9 cellular contexts compared by ENCODE assay signal in genomic region chr11:131910491-131911387, GRCh38.
DNase-seq lines count a peak whose midpoint lies in the region; ATAC-seq and TF ChIP-seq lines count a peak whose summit lies in the region.
"Had no signal": no experiment of that assay in that cellular context is flagged by ENCODE, and none has a peak within 500 bp of the region (broad histone marks: within the 10 kb centered on the region; RNA-seq: fewer than 3 reads in every experiment).

No MANE protein-coding gene starts in this region.

- ATAC-seq in IMR-90 (ENCODE audit: low read depth) (peak; percentile 60), GM21390 (IDR thresholded peaks at IDR 0.05; ENCODE audit: unreplicated experiment) (no peak), HG03520 (IDR thresholded peaks at IDR 0.05; ENCODE audit: unreplicated experiment) (no peak)

- peaks cover 9% of the 10 kb centered on the region for H3K4me1 Mint-ChIP-seq in mesothelial cell of epicardium

- H3K27ac ChIP-seq in IMR-90 (ENCODE audit: insufficient read depth, low read length) (peak overlapping the region; percentile 26), duodenal mucosa (ENCODE audit: low read depth, low read length) (peak overlapping the region; percentile 20)

- H3K4ac ChIP-seq in IMR-90 (ENCODE audit: low read depth, low read length): peak overlapping the region; percentile 88

- H3K27me3 ChIP-seq in IMR-90 (ENCODE audit: control insufficient read depth, insufficient read depth, low read length): no peaks in the 10 kb centered on the region
- H3K27me3 ChIP-seq in duodenal mucosa (ENCODE audit: control insufficient read depth in 1 of 2, insufficient read depth in 2 of 2, low read length in 2 of 2): peaks cover 7 to 16% of the 10 kb centered on the region in 2 donors

- TF ChIP-seq POLR2A in IMR-90 (IDR thresholded peaks at IDR 0.05; ENCODE audit: low read depth, low read length): no peak

- H3K4me3 ChIP-seq in AG09309 (ENCODE audit: control insufficient read depth, low read depth, low read length) (peak overlapping the region; percentile 87), IMR-90 (ENCODE audit: insufficient read depth, low read depth, low read length) (peak overlapping the region; percentile 72), duodenal mucosa (ENCODE audit: low read depth in 1 of 2, low read length in 2 of 2) (peak overlapping the region; percentile 43)

- H3K9me3 ChIP-seq in IMR-90 (ENCODE audit: control insufficient read depth, insufficient read depth, low read length) (no peaks in the 10 kb centered on the region), duodenal mucosa (ENCODE audit: control insufficient read depth in 1 of 2, low read length in 2 of 2) (no peaks in the 10 kb centered on the region)

- peaks cover 37 to 64% of the 10 kb centered on the region in 2 experiments for H3K79me1 ChIP-seq in IMR-90 (ENCODE audit: low read depth in 1 of 2, low read length in 2 of 2)

- H3K9me3 Mint-ChIP-seq in mesothelial cell of epicardium: no peaks in the 10 kb centered on the region

- peak overlapping the region; percentile 60 for H3K14ac ChIP-seq in IMR-90 (replicated peaks; ENCODE audit: low read depth, low read length)

- H3K9ac ChIP-seq in IMR-90 (ENCODE audit: low read depth, low read length): peak overlapping the region; percentile 52
- H3K9ac ChIP-seq in duodenal mucosa (ENCODE audit: low read depth in 1 of 2, low read length in 2 of 2): no peak overlapping the region

- no peaks in the 10 kb centered on the region for H3K36me3 Mint-ChIP-seq in mesothelial cell of epicardium

- H3K23ac ChIP-seq in IMR-90 (ENCODE audit: low read depth, low read length): peak overlapping the region; percentile 93

- no TSS peak for BruUV-seq in IMR-90 (replicated peaks; lab: Mats Ljungman, UMichigan)

- H3K4me2 ChIP-seq in IMR-90 (ENCODE audit: low read depth, low read length): peak overlapping the region; percentile 92

- CTCF ChIA-PET in IMR-90 (lab: Yijun Ruan, JAX): interaction anchor here (0.6 to 2.9 kb wide), 9 partner anchors 9 to 217 kb away, joined by 3 to 14 read pairs (median 5); no protein-coding TSS in a partner anchor

- dilution Hi-C loops in IMR-90 (cut with HindIII; ENCODE audit: low sequenced_read_pairs, unreplicated experiment): no loop called here

- peak overlapping the region; percentile 69 for H4K91ac ChIP-seq in IMR-90 (ENCODE audit: insufficient read depth, low read depth, low read length)

- H2BK120ac ChIP-seq in IMR-90 (ENCODE audit: low read depth, low read length): peak overlapping the region; percentile 78

- TF ChIP-seq CTCF in AG09309 (IDR thresholded peaks at IDR 0.05; ENCODE audit: control insufficient read depth, insufficient read depth, low read depth, low read length, missing control alignments): no peak
- TF ChIP-seq CTCF in IMR-90 (conservative IDR thresholded peaks at IDR 0.05; ENCODE audit: low read depth, low read length): no peak
- TF ChIP-seq CTCF in mesothelial cell of epicardium (IDR thresholded peaks at IDR 0.05; ENCODE audit: unreplicated experiment): no peak

- no peak; the same call in 1 of the 2 replicates for TF ChIP-seq RAD21 in IMR-90 (IDR thresholded peaks at IDR 0.05; ENCODE audit: low read length)

- WGBS in IMR-90 (ENCODE audit: extremely low coverage in 2 of 2, insufficient read length in 1 of 2), 2 experiments: 1% methylated on average over 38 of the region's 110 CpGs; no CpG with 5 or more reads in 1 of the 2 experiments

- H3K18ac ChIP-seq in IMR-90 (ENCODE audit: low read depth, low read length): peak overlapping the region; percentile 8; the same call in 1 of the 2 replicates

- peak overlapping the region; percentile 14; the same call in 1 of the 2 replicates for H2BK20ac ChIP-seq in IMR-90 (ENCODE audit: low read depth, low read length)

- peak overlapping the region; percentile 70 for H3K4me3 Mint-ChIP-seq in mesothelial cell of epicardium

- peak overlapping the region; percentile 66 for H2AK5ac ChIP-seq in IMR-90 (ENCODE audit: low read depth, low read length)

- peaks cover 5% of the 10 kb centered on the region for H3K4me1 ChIP-seq in IMR-90 (ENCODE audit: control insufficient read depth, insufficient read depth, low read length)
- H3K4me1 ChIP-seq in duodenal mucosa (ENCODE audit: control insufficient read depth in 1 of 2, insufficient read depth in 2 of 2, low read length in 2 of 2): no peaks in the 10 kb centered on the region

- H3K27ac Mint-ChIP-seq in mesothelial cell of epicardium: no peak overlapping the region

- H2AFZ ChIP-seq in IMR-90 (replicated peaks; ENCODE audit: low read length, poor library complexity): peak overlapping the region; percentile 95

- H4K5ac ChIP-seq in IMR-90 (ENCODE audit: low read depth, low read length): no peak overlapping the region

- H2BK15ac ChIP-seq in IMR-90 (ENCODE audit: low read depth, low read length): 0 out of 3 replicates have a peak overlapping the region, but pooled peaks have one; percentile 20

- in situ Hi-C loops in IMR-90 (cut with MboI; ENCODE audit: low sequenced_read_pairs): no loop called here

- H3K36me3 ChIP-seq in IMR-90 (ENCODE audit: control insufficient read depth, insufficient read depth, low read length) (no peaks in the 10 kb centered on the region), duodenal mucosa (ENCODE audit: control insufficient read depth in 1 of 2, insufficient read depth in 2 of 2, low read length in 2 of 2) (no peaks in the 10 kb centered on the region)

- DNase-seq in AG09309 (ENCODE audit: low read depth) (no peak), IMR-90 (peak; percentile 43), mesothelial cell of epicardium (ENCODE audit: low spot score in 2 of 2, unreplicated experiment in 2 of 2) (peak in 1 of 2 experiments; percentile 55), UCSD-AML1 (lab: John Stamatoyannopoulos, UW; ENCODE audit: unreplicated experiment) (no peak), 8988T (no peak)
- DNase-seq: NCI-H226 had no signal

- peaks cover 10% of the 10 kb centered on the region for H3K9me1 ChIP-seq in IMR-90 (ENCODE audit: insufficient read depth, low read length)

- H2AK9ac ChIP-seq in IMR-90 (replicated peaks; ENCODE audit: low read depth, low read length, poor library complexity): peak overlapping the region; percentile 87

- peak overlapping the region; percentile 71 for H3K56ac ChIP-seq in IMR-90 (ENCODE audit: extremely low read depth, insufficient read depth, low read length)

- POLR2A ChIA-PET in IMR-90 (lab: Charles Lee; ENCODE audit: unreplicated experiment): interaction anchor here (0.6 kb wide), 1 partner anchor 16 kb away, joined by 5 read pairs; no protein-coding TSS in a partner anchor

- peak overlapping the region; percentile 44 for H2BK5ac ChIP-seq in IMR-90 (ENCODE audit: low read depth, low read length, poor library complexity, severe bottlenecking)

- intact Hi-C loops in IMR-90 (cut with micrococcal nuclease): loop anchor here (1.0 to 5.0 kb wide), 6 partner anchors 22 to 216 kb away; no protein-coding TSS in a partner anchor

- H4K20me1 ChIP-seq in IMR-90 (ENCODE audit: insufficient read depth, low read length): no peaks in the 10 kb centered on the region

- H3K27me3 Mint-ChIP-seq in mesothelial cell of epicardium (ENCODE audit: low read depth): peaks cover 93% of the 10 kb centered on the region

- H4K8ac ChIP-seq in IMR-90 (ENCODE audit: low read depth in 2 of 2, low read length in 2 of 2): peak overlapping the region; percentile 76 to 77; a peak in 3 of 4 replicates

TF ChIP-seq in IMR-90, 13 proteins besides CTCF, POLR2A, EP300 and RAD21:
- TF ChIP-seq NFE2L2 (IDR thresholded peaks at IDR 0.05; ENCODE audit: low read depth, low read length) (no peak), CEBPB (IDR thresholded peaks at IDR 0.05; ENCODE audit: low read depth, low read length) (no peak), BHLHE40 (IDR thresholded peaks at IDR 0.05; ENCODE audit: low read depth, low read length) (no peak), RFX5 (IDR thresholded peaks at IDR 0.05; ENCODE audit: low read depth, low read length) (no peak), CHD1 (IDR thresholded peaks at IDR 0.05; ENCODE audit: low read depth, low read length) (no peak)
